ENCODE assay signal across 21 cellular contexts in genomic region chr17:30232822-30233427, GRCh38. TPM values are rescaled to one million over a fixed set of nuclear protein-coding genes. Genes with fewer than 3 reads are reported as not detected.
DNase-seq lines count a peak whose midpoint lies in the region; ATAC-seq and TF ChIP-seq lines count a peak whose summit lies in the region.
"Had no signal": no experiment of that assay in that cellular context is flagged by ENCODE, and none has a peak within 500 bp of the region (broad histone marks: within the 10 kb centered on the region; RNA-seq: fewer than 3 reads in every experiment).

No MANE protein-coding gene starts in this region.

- H2BK120ac ChIP-seq in H9 (ENCODE audit: low read depth, low read length, poor library complexity, severe bottlenecking) = no peak overlapping the region

- TF ChIP-seq CTCF in H9 (conservative IDR thresholded peaks at IDR 0.05) = no peak
- TF ChIP-seq CTCF in coronary artery (IDR thresholded peaks at IDR 0.05) = no peak
- no peak for TF ChIP-seq CTCF in nephron progenitor cell (IDR thresholded peaks at IDR 0.05)
- no peak for TF ChIP-seq CTCF in upper lobe of left lung (IDR thresholded peaks at IDR 0.05)

- no peak overlapping the region for H3K9ac ChIP-seq in H9 (ENCODE audit: extremely low read depth, insufficient read length, low read length)
- H3K9ac ChIP-seq: KMS-11 had no signal

- H3K27ac Mint-ChIP-seq in H9 = no peak overlapping the region
- H3K27ac Mint-ChIP-seq in nephron progenitor cell = no peak overlapping the region
- H3K27ac Mint-ChIP-seq: CD4-positive, alpha-beta memory T cell; HFFc6 had no signal

- no peak overlapping the region for H2BK15ac ChIP-seq in H9 (ENCODE audit: low read depth, low read length)

- no peak overlapping the region for H3K56ac ChIP-seq in H9 (ENCODE audit: insufficient read length, low read depth, low read length)

- in situ Hi-C loops in KBM-7 (cut with MboI; ENCODE audit: low pct_unique_long_range_greater_than_20kb, low sequenced_read_pairs) = no loop called here

- no peak for TF ChIP-seq POLR2A in upper lobe of left lung (IDR thresholded peaks at IDR 0.05)

- no peak overlapping the region for H2AFZ ChIP-seq in H9 (ENCODE audit: low read length)

- H3K9me3 Mint-ChIP-seq in H9 (no peaks in the 10 kb centered on the region; a peak in 1 of 5 replicates), nephron progenitor cell (peaks cover 5% of the 10 kb centered on the region)
- H3K9me3 Mint-ChIP-seq: CD4-positive, alpha-beta memory T cell; HFFc6 had no signal

- no peak overlapping the region for H3K18ac ChIP-seq in H9 (ENCODE audit: insufficient read length, low read depth, low read length)

- no peak overlapping the region for H3K4me2 ChIP-seq in H9 (ENCODE audit: insufficient read depth, insufficient read length, low read length)
- H3K4me2 ChIP-seq: KMS-11 had no signal

- no peaks in the 10 kb centered on the region for H3K79me2 ChIP-seq in H9 (ENCODE audit: insufficient read depth, low read length)

- H3K23me2 ChIP-seq in H9 (ENCODE audit: insufficient read length, low read depth, low read length, poor library complexity, severe bottlenecking) = peaks cover 5% of the 10 kb centered on the region

- no peak overlapping the region for H4K91ac ChIP-seq in H9 (ENCODE audit: insufficient read length, low read depth, low read length)

- no peak overlapping the region for H3T11ph ChIP-seq in H9 (ENCODE audit: low read length)

- H3K36me3 ChIP-seq in upper lobe of left lung = no peaks in the 10 kb centered on the region

- no peak overlapping the region for H3K4ac ChIP-seq in H9 (ENCODE audit: low read depth, low read length)

- H3K36me3 Mint-ChIP-seq in H9 (ENCODE audit: insufficient read depth in 1 of 3, low read depth in 3 of 3) (no peaks in the 10 kb centered on the region; a peak in 1 of 7 replicates), nephron progenitor cell (ENCODE audit: low read depth) (no peaks in the 10 kb centered on the region)
- H3K36me3 Mint-ChIP-seq: CD4-positive, alpha-beta memory T cell had no signal

- H3K27me3 Mint-ChIP-seq in H9 (ENCODE audit: low read depth) (peaks cover 79% of the 10 kb centered on the region), nephron progenitor cell (ENCODE audit: low read depth, poor library complexity) (peaks cover 97% of the 10 kb centered on the region)

- H3K14ac ChIP-seq in H9 (ENCODE audit: insufficient read depth, low read length) = no peak overlapping the region

- no peaks in the 10 kb centered on the region for H4K20me1 ChIP-seq in H9 (ENCODE audit: control insufficient read depth, insufficient read depth, insufficient read length)

- no peak overlapping the region for H3K27ac ChIP-seq in H9 (ENCODE audit: insufficient read length, low read depth, low read length)
- no peak overlapping the region for H3K27ac ChIP-seq in coronary artery
- H3K27ac ChIP-seq in upper lobe of left lung = peak overlapping the region in 3 of 4 donors; percentile 74 to 83 (median 83)
- H3K27ac ChIP-seq: KMS-11 had no signal

- H3K27me3 ChIP-seq in H9 (ENCODE audit: insufficient read depth, low read length) (peaks cover 33% of the 10 kb centered on the region; the same call in 1 of the 2 replicates), upper lobe of left lung (peaks cover 0 to 15% (median 9%) of the 10 kb centered on the region in 4 donors)

- H3K23ac ChIP-seq in H9 (ENCODE audit: insufficient read length, low read depth, low read length) = no peak overlapping the region

- no peak overlapping the region for H2AK5ac ChIP-seq in H9 (ENCODE audit: insufficient read length, low read length)

- peak; percentile 27 for DNase-seq in H9
- peak; percentile 31 for DNase-seq in coronary artery (ENCODE audit: low spot score)
- DNase-seq in nephron progenitor cell = no peak
- no peak for DNase-seq in upper lobe of left lung
- no peak for DNase-seq in DMS 273 treated with DMSO at 0.1 percent for 48 hours (lab: John Stamatoyannopoulos, UW)
- DNase-seq in KBM-7 = no peak
- DNase-seq: C1 segment of cervical spinal cord; Caco-2; CD4-positive, alpha-beta memory T cell; HFFc6; IMR-90; MM.1S; NCI-H2029; NCI-H446; NCI-H524 treated with DMSO at 0.1 percent for 48 hours; NK-92 treated with Interleukin-12 subunit alpha and Interleukin-12 subunit beta, amount 100 ng/mL, for 24 hours; PC-3 had no signal

- no peak overlapping the region for H2BK20ac ChIP-seq in H9 (ENCODE audit: low read depth, low read length, poor library complexity, severe bottlenecking)

- no peak overlapping the region for H3K4me3 ChIP-seq in coronary artery
- peak overlapping the region; percentile 1 to 66 (median 56) for H3K4me3 ChIP-seq in upper lobe of left lung

- H3K4me1 ChIP-seq in H9 (ENCODE audit: insufficient read depth, low read length) = no peaks in the 10 kb centered on the region
- peaks cover 25 to 36% (median 33%) of the 10 kb centered on the region in 4 donors for H3K4me1 ChIP-seq in upper lobe of left lung

- TF ChIP-seq EP300 in upper lobe of left lung (IDR thresholded peaks at IDR 0.05) = no peak

- no peak overlapping the region for H4K8ac ChIP-seq in H9 (replicated peaks; ENCODE audit: insufficient read length, low read depth, low read length)

- no CpG with 5 or more reads among the region's 11 CpGs for WGBS in H9 (ENCODE audit: extremely low coverage, insufficient read length, low lambda C conversion rate)
- 59 to 62% methylated on average over 11 of the region's 11 CpGs for WGBS in upper lobe of left lung, 2 donors

- H3K4me3 Mint-ChIP-seq in H9 (no peak overlapping the region), nephron progenitor cell (peak overlapping the region; percentile 30)
- H3K4me3 Mint-ChIP-seq: HFFc6 had no signal

- ATAC-seq in upper lobe of left lung (ENCODE audit: low FRiP score in 2 of 2) (no peak), HG02884 (IDR thresholded peaks at IDR 0.05; ENCODE audit: unreplicated experiment) (no peak)
- ATAC-seq: PC-3, SK-N-SH treated with all-trans-retinoic acid at 6 μM for 48 hours had no signal

- no peak overlapping the region for H2BK5ac ChIP-seq in H9 (ENCODE audit: insufficient read length, low read length)

- H3K9me3 ChIP-seq in H9 (ENCODE audit: control insufficient read depth, low read depth, low read length) (no peaks in the 10 kb centered on the region), upper lobe of left lung (no peaks in the 10 kb centered on the region)
- H3K9me3 ChIP-seq: Caco-2 had no signal

- H3K4me1 Mint-ChIP-seq in H9 (peaks cover 12 to 15% of the 10 kb centered on the region in 2 experiments), nephron progenitor cell (peaks cover 44% of the 10 kb centered on the region)

- no peak overlapping the region for H2BK12ac ChIP-seq in H9 (ENCODE audit: insufficient read length, low read depth, low read length)

- H3K79me1 ChIP-seq in H9 (ENCODE audit: insufficient read depth, low read depth, low read length, poor library complexity, severe bottlenecking) = no peaks in the 10 kb centered on the region

- no peak overlapping the region for H4K5ac ChIP-seq in H9 (ENCODE audit: insufficient read length, low read depth, low read length)

RNA-seq across cellular contexts. Expression of gene SLC6A4, which starts 2.6 kb away (rescaled TPM):
- total RNA-seq in H9 (2021) (0.02 and 0.44 TPM in 2 replicates), upper lobe of left lung (100 to 1,000 TPM in 2 of 6 donors, 10 to 100 TPM in 4; 14.7 to 289 (median 44.8) TPM)
- total RNA-seq: A673; CD4-positive, alpha-beta memory T cell; HFFc6; PC-3 had no signal

RNA-seq across cellular contexts. Expression of gene BLMH, which starts 58.8 kb away (rescaled TPM):
- 74.7 and 79.9 TPM in 2 replicates for total RNA-seq in H9 (2021)
- 10 to 100 TPM; 16.4 to 33.6 (median 22.4) TPM for total RNA-seq in upper lobe of left lung

Comparison
In these comparisons a context has a peak if more than half of its experiments do, and no peak if none do; other contexts are left out.
1. DNase-seq: peak in H9 (single experiment) and coronary artery (single experiment); none in nephron progenitor cell (single experiment), upper lobe of left lung (0 of 2), DMS 273 treated with DMSO at 0.1 percent for 48 hours (single experiment) and KBM-7 (single experiment).
2. H3K27ac ChIP-seq: peak in upper lobe of left lung (3 of 4); none in H9 (single experiment) and coronary artery (0 of 2).
3. RNA of gene SLC6A4, which starts 2.6 kb away (total RNA-seq): 14.7 to 289 TPM in upper lobe of left lung; 0.02 to 0.44 TPM in H9; every median in the first group is over 10 times any median in the second.